Comparison of ENCODE assay signal across 1 cellular context in genomic region chr6:49151033-49151432, GRCh38.
TF ChIP-seq lines count a peak whose summit lies in the region.

No MANE protein-coding gene starts in this region.

TF ChIP-seq in IMR-90, 13 proteins besides CTCF, POLR2A, EP300 and RAD21:
- TF ChIP-seq FOS (IDR thresholded peaks at IDR 0.05; ENCODE audit: low read depth, low read length): no peak
- TF ChIP-seq MXI1 (IDR thresholded peaks at IDR 0.05; ENCODE audit: borderline replicate concordance, low read depth, low read length): no peak
- no peak for TF ChIP-seq CEBPB (IDR thresholded peaks at IDR 0.05; ENCODE audit: low read depth, low read length)
- no peak for TF ChIP-seq MAZ (IDR thresholded peaks at IDR 0.05; ENCODE audit: borderline replicate concordance, low read depth, low read length)
- no peak for TF ChIP-seq RCOR1 (IDR thresholded peaks at IDR 0.05; ENCODE audit: insufficient replicate concordance, low read length)
- TF ChIP-seq, protein P1, sequence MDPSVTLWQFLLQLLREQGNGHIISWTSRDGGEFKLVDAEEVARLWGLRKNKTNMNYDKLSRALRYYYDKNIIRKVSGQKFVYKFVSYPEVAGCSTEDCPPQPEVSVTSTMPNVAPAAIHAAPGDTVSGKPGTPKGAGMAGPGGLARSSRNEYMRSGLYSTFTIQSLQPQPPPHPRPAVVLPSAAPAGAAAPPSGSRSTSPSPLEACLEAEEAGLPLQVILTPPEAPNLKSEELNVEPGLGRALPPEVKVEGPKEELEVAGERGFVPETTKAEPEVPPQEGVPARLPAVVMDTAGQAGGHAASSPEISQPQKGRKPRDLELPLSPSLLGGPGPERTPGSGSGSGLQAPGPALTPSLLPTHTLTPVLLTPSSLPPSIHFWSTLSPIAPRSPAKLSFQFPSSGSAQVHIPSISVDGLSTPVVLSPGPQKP (IDR thresholded peaks at IDR 0.05; ENCODE audit: borderline replicate concordance, low read depth, low read length): no peak
- TF ChIP-seq BHLHE40 (IDR thresholded peaks at IDR 0.05; ENCODE audit: low read depth, low read length): no peak
- TF ChIP-seq, protein P2, sequence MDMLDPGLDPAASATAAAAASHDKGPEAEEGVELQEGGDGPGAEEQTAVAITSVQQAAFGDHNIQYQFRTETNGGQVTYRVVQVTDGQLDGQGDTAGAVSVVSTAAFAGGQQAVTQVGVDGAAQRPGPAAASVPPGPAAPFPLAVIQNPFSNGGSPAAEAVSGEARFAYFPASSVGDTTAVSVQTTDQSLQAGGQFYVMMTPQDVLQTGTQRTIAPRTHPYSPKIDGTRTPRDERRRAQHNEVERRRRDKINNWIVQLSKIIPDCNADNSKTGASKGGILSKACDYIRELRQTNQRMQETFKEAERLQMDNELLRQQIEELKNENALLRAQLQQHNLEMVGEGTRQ (IDR thresholded peaks at IDR 0.05; ENCODE audit: low read depth, low read length): no peak
- TF ChIP-seq NFE2L2 (IDR thresholded peaks at IDR 0.05; ENCODE audit: low read depth, low read length): no peak
- no peak for TF ChIP-seq RFX5 (IDR thresholded peaks at IDR 0.05; ENCODE audit: low read depth, low read length)
- TF ChIP-seq CHD1 (IDR thresholded peaks at IDR 0.05; ENCODE audit: low read depth, low read length): no peak
- no peak for TF ChIP-seq SMC3 (IDR thresholded peaks at IDR 0.05; ENCODE audit: low read depth, low read length)
- no peak for TF ChIP-seq MAFK (IDR thresholded peaks at IDR 0.05; ENCODE audit: low read depth, low read length)
